In genomic region chrX:119574394-119575266, GRCh38 we compare ENCODE assay signal across 8 cellular contexts.
DNase-seq lines count a peak whose midpoint lies in the region; ATAC-seq and TF ChIP-seq lines count a peak whose summit lies in the region.

TSS of gene UBE2A (plus strand) at chrX:119574563. CDS start at chrX:119574712, 149 bp downstream.

- peak within 1 kb of the TSS; percentile 78 for H3K27ac Mint-ChIP-seq in nephron progenitor cell
- peak within 1 kb of the TSS; percentile 94 for H3K27ac Mint-ChIP-seq in stimulated activated naive CD8-positive, alpha-beta T cell treated with anti-CD3 and anti-CD28 coated beads, Interleukin-15, amount 100 ng/mL, for 72 hours

- H3K4me1 ChIP-seq in MM.1S (ENCODE audit: low read length), result no peaks in the 10 kb centered on the region

- no peaks in the 10 kb centered on the region for H3K9me2 ChIP-seq in MM.1S (replicated peaks; ENCODE audit: insufficient read depth, low read length)

- peaks cover 49% of the 10 kb centered on the region for H3K9me3 Mint-ChIP-seq in nephron progenitor cell
- H3K9me3 Mint-ChIP-seq in stimulated activated naive CD8-positive, alpha-beta T cell treated with anti-CD3 and anti-CD28 coated beads, Interleukin-15, amount 100 ng/mL, for 72 hours, result no peaks in the 10 kb centered on the region

- H3K4me3 Mint-ChIP-seq in nephron progenitor cell, result peak within 1 kb of the TSS; percentile 90
- H3K4me3 Mint-ChIP-seq in stimulated activated naive CD8-positive, alpha-beta T cell treated with anti-CD3 and anti-CD28 coated beads, Interleukin-15, amount 100 ng/mL, for 72 hours, result peak within 1 kb of the TSS; percentile 82 to 86

- peaks cover 14% of the 10 kb centered on the region for H3K4me1 Mint-ChIP-seq in nephron progenitor cell
- H3K4me1 Mint-ChIP-seq in stimulated activated naive CD8-positive, alpha-beta T cell treated with anti-CD3 and anti-CD28 coated beads, Interleukin-15, amount 100 ng/mL, for 72 hours, result peaks cover 9% of the 10 kb centered on the region

- H2AFZ ChIP-seq in MM.1S (ENCODE audit: low read length), result peak within 1 kb of the TSS; percentile 76

- ATAC-seq in stimulated activated naive CD8-positive, alpha-beta T cell treated with anti-CD3 and anti-CD28 coated beads, Interleukin-15, amount 100 ng/mL, for 72 hours, result peak; percentile 93

- peak within 1 kb of the TSS; percentile 57; the same call in 1 of the 2 replicates for H3K27ac ChIP-seq in MM.1S (ENCODE audit: low read length)

- H3K9me3 ChIP-seq in MM.1S (replicated peaks; ENCODE audit: insufficient read depth, low read length), result no peaks in the 10 kb centered on the region

- H3K79me2 ChIP-seq in MM.1S (ENCODE audit: low read length), result peaks cover 20% of the 10 kb centered on the region

- no peaks in the 10 kb centered on the region for H3K27me3 ChIP-seq in MM.1S (replicated peaks; ENCODE audit: insufficient read depth, low read length)

- H3K36me3 ChIP-seq in MM.1S (replicated peaks; ENCODE audit: insufficient read depth, low read length), result no peaks in the 10 kb centered on the region

- DNase-seq in GDM1 (lab: John Stamatoyannopoulos, UW) (peak; percentile 81), HCEC 1CT (peak; percentile 84), MM.1S (peak; percentile 88), SHP77 treated with DMSO at 0.1 percent for 48 hours (lab: John Stamatoyannopoulos, UW) (peak; percentile 65), fibroblast of the conjunctiva (ENCODE audit: low read depth) (peak; percentile 82), nephron progenitor cell (peak; percentile 87)
- DNase-seq in activated effector memory CD4-positive, alpha-beta T cell treated with anti-CD3 and anti-CD28 coated beads, Interleukin-2, amount 50 U/mL, for 16 hours, result peak; percentile 95
- peak; percentile 86 to 90 for DNase-seq in stimulated activated naive CD8-positive, alpha-beta T cell treated with anti-CD3 and anti-CD28 coated beads, Interleukin-15, amount 100 ng/mL, for 72 hours

- H3K27me3 Mint-ChIP-seq in nephron progenitor cell (ENCODE audit: low read depth, poor library complexity), result peaks cover 2% of the 10 kb centered on the region
- H3K27me3 Mint-ChIP-seq in stimulated activated naive CD8-positive, alpha-beta T cell treated with anti-CD3 and anti-CD28 coated beads, Interleukin-15, amount 100 ng/mL, for 72 hours, result no peaks in the 10 kb centered on the region

- H3K9ac ChIP-seq in MM.1S (ENCODE audit: low read length), result peak within 1 kb of the TSS; percentile 63

- peaks cover 5% of the 10 kb centered on the region for H3K36me3 Mint-ChIP-seq in nephron progenitor cell (ENCODE audit: low read depth)

- H3F3A ChIP-seq in MM.1S (ENCODE audit: insufficient read depth, low read length), result no peaks in the 10 kb centered on the region

- H3K4me3 ChIP-seq in MM.1S (ENCODE audit: low read length), result peak within 1 kb of the TSS; percentile 68

- peak within 1 kb of the TSS; percentile 72 for H3K4me2 ChIP-seq in MM.1S (ENCODE audit: low read depth, low read length)

- TF ChIP-seq CTCF in MM.1S (IDR thresholded peaks at IDR 0.05; ENCODE audit: low read length) (peak; percentile 20), nephron progenitor cell (IDR thresholded peaks at IDR 0.05) (no peak)

- H4K20me1 ChIP-seq in MM.1S (ENCODE audit: insufficient read depth, low read length), result no peaks in the 10 kb centered on the region

Comparison
In these comparisons a context has a peak if more than half of its experiments do, and no peak if none do; other contexts are left out.
1. Peak in every context shown above with its lines: DNase-seq, ATAC-seq, H3K4me3 ChIP-seq and H3K27ac ChIP-seq.